29 cellular contexts compared by ENCODE assay signal in the genomic region with DNA sequence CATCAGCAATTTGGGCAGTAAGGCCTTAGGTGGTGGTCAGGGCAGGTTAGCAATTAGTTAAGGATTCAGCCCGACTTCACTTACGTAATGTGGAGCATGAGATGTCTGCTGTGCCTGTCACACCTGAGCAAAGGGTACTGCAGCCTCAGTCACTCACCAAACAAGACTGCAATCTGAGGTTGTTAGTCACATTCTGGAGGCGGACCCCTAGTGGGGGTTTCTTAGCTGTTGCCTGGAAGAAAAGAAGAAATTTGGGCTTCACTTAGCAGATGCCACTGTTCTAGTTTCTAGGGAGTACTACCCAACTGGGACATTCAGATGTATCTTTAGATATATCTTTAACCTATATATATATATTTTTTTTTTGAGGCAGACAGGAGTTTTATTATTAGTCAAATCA.
"Had no signal": no experiment of that assay in that cellular context is flagged by ENCODE, and none has a peak within 500 bp of the region (broad histone marks: within the 10 kb centered on the region; RNA-seq: fewer than 3 reads in every experiment).

No MANE protein-coding gene starts in this region.

- H3K27ac Mint-ChIP-seq: activated CD4-positive, alpha-beta T cell treated with anti-CD3 and anti-CD28 coated beads, Interleukin-2, amount 10 ng/mL, durations not matched to agents 24 days and 14 days; activated CD8-positive, alpha-beta T cell treated with anti-CD3 and anti-CD28 coated beads, Interleukin-2, amount 10 ng/mL, durations not matched to agents 7 days and 5 days; activated naive CD4-positive, alpha-beta T cell treated with anti-CD3 and anti-CD28 coated beads, Interleukin-2, amount 50 U/mL, for 24 hours; activated naive CD8-positive, alpha-beta T cell treated with anti-CD3 and anti-CD28 coated beads, Interleukin-2, amount 10 ng/mL, durations not matched to agents 7 days and 5 days; activated T-cell treated with anti-CD3 and anti-CD28 coated beads, Interleukin-2, amount 50 U/mL, for 24 hours; activated T-helper 2 cell treated with anti-CD3 and anti-CD28 coated beads, Interferon-gamma antibody, Interleukin-2, Interleukin-4, amounts not matched to agents 10 μg/mL and 5 μg/mL and 100 μg/mL, durations not matched to agents 14 hours and 24 hours and 36 hours had no signal

- ATAC-seq: activated CD8-positive, alpha-beta T cell treated with anti-CD3 and anti-CD28 coated beads, Interleukin-2, amount 10 ng/mL, durations not matched to agents 7 days and 5 days; Right ventricle myocardium inferior; SK-N-SH treated with all-trans-retinoic acid at 6 μM for 48 hours had no signal

- H3K4me3 Mint-ChIP-seq: activated CD4-positive, alpha-beta T cell treated with anti-CD3 and anti-CD28 coated beads, Interleukin-2, amount 10 ng/mL, durations not matched to agents 24 days and 14 days; activated CD8-positive, alpha-beta T cell treated with anti-CD3 and anti-CD28 coated beads, Interleukin-2, amount 10 ng/mL, durations not matched to agents 7 days and 5 days; activated naive CD4-positive, alpha-beta T cell treated with anti-CD3 and anti-CD28 coated beads, Interleukin-2, amount 50 U/mL, for 24 hours; activated naive CD8-positive, alpha-beta T cell treated with anti-CD3 and anti-CD28 coated beads, Interleukin-2, amount 10 ng/mL, durations not matched to agents 7 days and 5 days; activated T-cell treated with anti-CD3 and anti-CD28 coated beads, Interleukin-2, amount 50 U/mL, for 24 hours; central memory CD8-positive, alpha-beta T cell had no signal

- H3K9me3 Mint-ChIP-seq: activated CD4-positive, alpha-beta T cell treated with anti-CD3 and anti-CD28 coated beads, Interleukin-2, amount 10 ng/mL, durations not matched to agents 24 days and 14 days; activated naive CD4-positive, alpha-beta T cell treated with anti-CD3 and anti-CD28 coated beads, Interleukin-2, amount 50 U/mL, for 24 hours; activated naive CD8-positive, alpha-beta T cell treated with anti-CD3 and anti-CD28 coated beads, Interleukin-2, amount 10 ng/mL, durations not matched to agents 7 days and 5 days; activated T-helper 2 cell treated with anti-CD3 and anti-CD28 coated beads, Interferon-gamma antibody, Interleukin-2, Interleukin-4, amounts not matched to agents 10 μg/mL and 5 μg/mL and 100 μg/mL, durations not matched to agents 14 hours and 24 hours and 36 hours had no signal

- H3K27ac ChIP-seq: ascending aorta, cardiac muscle cell, RWPE1, WERI-Rb-1 had no signal

- H3K4me1 Mint-ChIP-seq: activated CD4-positive, alpha-beta T cell treated with anti-CD3 and anti-CD28 coated beads, Interleukin-2, amount 10 ng/mL, durations not matched to agents 24 days and 14 days; activated naive CD4-positive, alpha-beta T cell treated with anti-CD3 and anti-CD28 coated beads, Interleukin-2, amount 50 U/mL, for 24 hours; activated naive CD8-positive, alpha-beta T cell treated with anti-CD3 and anti-CD28 coated beads, Interleukin-2, amount 10 ng/mL, durations not matched to agents 7 days and 5 days; central memory CD8-positive, alpha-beta T cell had no signal

- H3K9me3 ChIP-seq: ascending aorta had no signal

- H3K4me1 ChIP-seq: ascending aorta had no signal

- H3K27me3 Mint-ChIP-seq: activated CD4-positive, alpha-beta T cell treated with anti-CD3 and anti-CD28 coated beads, Interleukin-2, amount 10 ng/mL, durations not matched to agents 24 days and 14 days; activated naive CD4-positive, alpha-beta T cell treated with anti-CD3 and anti-CD28 coated beads, Interleukin-2, amount 50 U/mL, for 24 hours; activated T-cell treated with anti-CD3 and anti-CD28 coated beads, Interleukin-2, amount 50 U/mL, for 24 hours had no signal

- H3K36me3 Mint-ChIP-seq: activated naive CD4-positive, alpha-beta T cell treated with anti-CD3 and anti-CD28 coated beads, Interleukin-2, amount 50 U/mL, for 24 hours; activated naive CD8-positive, alpha-beta T cell treated with anti-CD3 and anti-CD28 coated beads, Interleukin-2, amount 10 ng/mL, durations not matched to agents 7 days and 5 days had no signal

- H3K36me3 ChIP-seq: ascending aorta, cardiac muscle cell, WERI-Rb-1 had no signal

- H3K4me3 ChIP-seq: ascending aorta, cardiac muscle cell had no signal

- DNase-seq: activated CD4-positive, alpha-beta T cell treated with anti-CD3 and anti-CD28 coated beads, Interleukin-2, amount 10 ng/mL, durations not matched to agents 24 days and 14 days; activated CD4-positive, alpha-beta T cell treated with anti-CD3 and anti-CD28 coated beads, Interleukin-2, amount 50 U/mL, for 4 hours; activated CD8-positive, alpha-beta T cell treated with anti-CD3 and anti-CD28 coated beads, Interleukin-2, amount 10 ng/mL, durations not matched to agents 7 days and 5 days; activated gamma-delta T cell; activated naive CD4-positive, alpha-beta T cell treated with Interleukin-2 at 50 U/mL for 16 hours; activated naive CD8-positive, alpha-beta T cell treated with anti-CD3 and anti-CD28 coated beads, Interleukin-2, amount 10 ng/mL, durations not matched to agents 7 days and 5 days; activated T-cell treated with anti-CD3 and anti-CD28 coated beads, Interleukin-2, amount 50 U/mL, for 24 hours; amygdala; Karpas-422; NCI-H1105; NCI-H1436; NCI-H1694; NCI-H2029; NCI-H345; NCI-H524 treated with DMSO at 0.1 percent for 48 hours; SIG-M5; SW 1271; T-helper 1 cell; T-helper 2 cell; T-helper 9 cell; WERI-Rb-1 had no signal

- H3K27me3 ChIP-seq: ascending aorta, cardiac muscle cell had no signal
